28 cellular contexts compared by ENCODE assay signal in the genomic region with DNA sequence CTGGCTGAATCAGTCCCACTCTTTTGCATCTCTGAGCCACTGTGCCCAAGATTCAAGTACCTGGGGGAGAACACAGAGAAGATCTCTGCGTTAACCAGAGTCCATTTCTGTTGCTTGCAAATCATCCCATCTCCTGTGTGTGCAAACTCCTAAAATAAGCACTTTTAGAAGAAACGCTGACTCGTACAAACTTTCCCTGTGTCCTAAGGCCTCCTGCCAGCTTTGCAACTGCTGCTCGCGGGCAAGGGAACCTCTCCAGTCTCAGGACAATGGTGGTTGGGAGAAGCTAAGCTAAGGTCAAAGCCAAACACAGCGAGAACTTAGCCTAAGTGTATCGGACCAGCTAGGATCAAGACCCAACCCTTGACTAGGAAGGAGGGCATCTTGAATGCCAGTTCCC.
"Had no signal": no experiment of that assay in that cellular context is flagged by ENCODE, and none has a peak within 500 bp of the region (broad histone marks: within the 10 kb centered on the region; RNA-seq: fewer than 3 reads in every experiment).

No MANE protein-coding gene starts in this region.

- H3K4me3 Mint-ChIP-seq: activated B cell treated with CpG ODN at 0.5 μM for 24 hours; activated naive CD8-positive, alpha-beta T cell treated with anti-CD3 and anti-CD28 coated beads for 36 hours; natural killer cell; stimulated activated effector memory CD8-positive, alpha-beta T cell treated with anti-CD3 and anti-CD28 coated beads, Interleukin-12 subunit alpha, Interleukin-12 subunit beta, amount 100 ng/mL, for 72 hours; stimulated activated naive CD8-positive, alpha-beta T cell treated with anti-CD3 and anti-CD28 coated beads, Interleukin-15, Interleukin-2, amounts not matched to agents 100 ng/mL and 50 ng/mL, for 24 hours; T-helper 2 cell treated with Interferon-gamma antibody and Interleukin-4, amounts not matched to agents 5 μg/mL and 100 μg/mL, for 36 hours had no signal

- H3K9me3 Mint-ChIP-seq: activated B cell treated with CpG ODN at 0.5 μM for 24 hours; activated naive CD8-positive, alpha-beta T cell treated with anti-CD3 and anti-CD28 coated beads for 36 hours; natural killer cell; stimulated activated effector memory CD8-positive, alpha-beta T cell treated with anti-CD3 and anti-CD28 coated beads, Interleukin-12 subunit alpha, Interleukin-12 subunit beta, amount 100 ng/mL, for 72 hours; stimulated activated naive CD8-positive, alpha-beta T cell treated with anti-CD3 and anti-CD28 coated beads, Interleukin-15, Interleukin-2, amounts not matched to agents 100 ng/mL and 50 ng/mL, for 24 hours; T-helper 2 cell treated with Interferon-gamma antibody and Interleukin-4, amounts not matched to agents 5 μg/mL and 100 μg/mL, for 36 hours had no signal

- H3K27ac Mint-ChIP-seq: activated B cell treated with CpG ODN at 0.5 μM for 24 hours; activated naive CD8-positive, alpha-beta T cell treated with anti-CD3 and anti-CD28 coated beads for 36 hours; natural killer cell; stimulated activated effector memory CD8-positive, alpha-beta T cell treated with anti-CD3 and anti-CD28 coated beads, Interleukin-12 subunit alpha, Interleukin-12 subunit beta, amount 100 ng/mL, for 72 hours; stimulated activated naive CD8-positive, alpha-beta T cell treated with anti-CD3 and anti-CD28 coated beads, Interleukin-15, Interleukin-2, amounts not matched to agents 100 ng/mL and 50 ng/mL, for 24 hours; T-helper 2 cell treated with Interferon-gamma antibody and Interleukin-4, amounts not matched to agents 5 μg/mL and 100 μg/mL, for 36 hours had no signal

- DNase-seq: activated B cell treated with CpG ODN at 0.5 μM for 24 hours; activated effector memory CD4-positive, alpha-beta T cell treated with Interleukin-2 at 50 U/mL for 16 hours; activated naive CD4-positive, alpha-beta T cell treated with Interleukin-2 at 50 U/mL for 16 hours; activated naive CD8-positive, alpha-beta T cell treated with anti-CD3 and anti-CD28 coated beads for 36 hours; aorta; body of pancreas; dorsolateral prefrontal cortex; effector memory CD4-positive, alpha-beta T cell; foreskin keratinocyte; heart right ventricle; kidney glomerular epithelial cell; left lung; lower lobe of right lung; mesendoderm; natural killer cell; stimulated activated CD4-positive, alpha-beta T cell treated with anti-CD3 and anti-CD28 coated beads, Interleukin-12 subunit alpha, Interleukin-12 subunit beta, amount 100 ng/mL, for 4 hours; stimulated activated CD4-positive, alpha-beta T cell treated with anti-CD3 and anti-CD28 coated beads, Interleukin-4, amount 100 ng/mL, for 1 hour; T-helper 1 cell; trophoblast cell; uterus had no signal

- H3K4me1 ChIP-seq: adrenal gland, foreskin keratinocyte, heart right ventricle, left lung, lower lobe of right lung, uterus had no signal

- ATAC-seq: body of pancreas; foreskin keratinocyte; heart right ventricle; left lung; lower lobe of right lung; natural killer cell; sciatic nerve; stimulated activated effector memory CD8-positive, alpha-beta T cell treated with anti-CD3 and anti-CD28 coated beads, Interleukin-12 subunit alpha, Interleukin-12 subunit beta, amount 100 ng/mL, for 72 hours had no signal

- H3K4me3 ChIP-seq: adrenal gland, body of pancreas, coronary artery, dorsolateral prefrontal cortex, heart right ventricle, left lung, lower lobe of right lung, skin epidermis, thoracic aorta, uterus had no signal

- H3K36me3 Mint-ChIP-seq: natural killer cell; stimulated activated effector memory CD8-positive, alpha-beta T cell treated with anti-CD3 and anti-CD28 coated beads, Interleukin-12 subunit alpha, Interleukin-12 subunit beta, amount 100 ng/mL, for 72 hours had no signal

- H3K9me3 ChIP-seq: adrenal gland, body of pancreas, heart right ventricle, left lung, lower lobe of right lung, thoracic aorta, uterus had no signal

- H3K27ac ChIP-seq: adrenal gland, body of pancreas, coronary artery, dorsolateral prefrontal cortex, foreskin keratinocyte, heart right ventricle, left lung, lower lobe of right lung, thoracic aorta, uterus had no signal

- H3K36me3 ChIP-seq: adrenal gland, heart right ventricle, left lung, lower lobe of right lung, thoracic aorta, uterus had no signal

- H3K4me1 Mint-ChIP-seq: activated B cell treated with CpG ODN at 0.5 μM for 24 hours; activated naive CD8-positive, alpha-beta T cell treated with anti-CD3 and anti-CD28 coated beads for 36 hours; natural killer cell; stimulated activated effector memory CD8-positive, alpha-beta T cell treated with anti-CD3 and anti-CD28 coated beads, Interleukin-12 subunit alpha, Interleukin-12 subunit beta, amount 100 ng/mL, for 72 hours had no signal

- H3K27me3 ChIP-seq: adrenal gland, body of pancreas, dorsolateral prefrontal cortex, foreskin keratinocyte, heart right ventricle, left lung, uterus had no signal
